1 cellular context compared by ENCODE assay signal in the genomic region with DNA sequence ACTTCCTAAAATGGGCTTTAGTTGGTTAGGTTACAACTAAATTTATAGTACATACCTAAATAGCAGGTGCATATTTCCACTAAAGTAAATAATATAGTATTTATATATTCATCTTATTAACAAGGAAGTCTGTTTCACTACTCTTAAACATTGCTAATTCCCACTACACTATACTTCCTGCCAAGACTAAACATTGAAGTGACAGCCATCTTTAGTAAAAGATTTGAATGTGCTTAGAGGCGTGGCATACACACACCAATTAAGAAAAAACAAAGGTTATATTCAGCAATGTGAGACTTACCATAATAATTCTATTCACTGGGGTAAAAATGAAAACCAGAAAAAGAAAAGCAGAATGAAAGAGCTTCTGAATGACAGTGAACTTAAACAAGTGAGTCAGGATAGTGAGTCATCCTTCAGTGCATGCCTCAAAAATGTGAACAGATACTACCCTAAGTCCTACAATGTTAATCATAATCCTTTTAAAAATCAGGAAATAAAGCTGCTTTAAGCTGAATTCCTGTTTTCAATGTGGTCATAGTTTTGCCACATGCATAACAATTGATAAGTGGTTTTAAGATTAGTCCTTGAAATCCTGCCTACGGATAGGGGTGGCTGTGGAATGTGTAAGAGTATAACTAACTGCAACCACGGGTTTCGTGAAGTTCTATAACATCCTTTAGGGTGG.
TF ChIP-seq lines count a peak whose summit lies in the region.

No MANE protein-coding gene starts in this region.

TF ChIP-seq in SK-N-SH, 30 proteins besides CTCF, POLR2A, EP300 and RAD21 (continued from another document):
- TF ChIP-seq POLR2AphosphoS5 (IDR thresholded peaks at IDR 0.05; ENCODE audit: low read depth, low read length) (peak; percentile 48; the same call in 1 of the 2 replicates), TAF1 (IDR thresholded peaks at IDR 0.05; ENCODE audit: borderline replicate concordance, low read depth, low read length) (no peak), NFIC (IDR thresholded peaks at IDR 0.05; ENCODE audit: borderline replicate concordance) (no peak; the same call in 1 of the 2 replicates), ELF1 (IDR thresholded peaks at IDR 0.05) (no peak; the same call in 1 of the 2 replicates), GATA2 (CRISPR knock-in tag; IDR thresholded peaks at IDR 0.05) (no peak), MEF2A (IDR thresholded peaks at IDR 0.05; ENCODE audit: borderline replicate concordance, low read depth) (no peak), YY1 (IDR thresholded peaks at IDR 0.05; ENCODE audit: low read depth) (no peak), TEAD4 (IDR thresholded peaks at IDR 0.05; ENCODE audit: borderline replicate concordance, insufficient read depth) (peak; percentile 63; the same call in 1 of the 2 replicates), FOXM1 (IDR thresholded peaks at IDR 0.05; ENCODE audit: low read depth) (no peak), TCF12 (IDR thresholded peaks at IDR 0.05) (peak; percentile 83), MXI1 (IDR thresholded peaks at IDR 0.05; ENCODE audit: low read depth, low read length) (no peak)
- TF ChIP-seq, protein P1, sequence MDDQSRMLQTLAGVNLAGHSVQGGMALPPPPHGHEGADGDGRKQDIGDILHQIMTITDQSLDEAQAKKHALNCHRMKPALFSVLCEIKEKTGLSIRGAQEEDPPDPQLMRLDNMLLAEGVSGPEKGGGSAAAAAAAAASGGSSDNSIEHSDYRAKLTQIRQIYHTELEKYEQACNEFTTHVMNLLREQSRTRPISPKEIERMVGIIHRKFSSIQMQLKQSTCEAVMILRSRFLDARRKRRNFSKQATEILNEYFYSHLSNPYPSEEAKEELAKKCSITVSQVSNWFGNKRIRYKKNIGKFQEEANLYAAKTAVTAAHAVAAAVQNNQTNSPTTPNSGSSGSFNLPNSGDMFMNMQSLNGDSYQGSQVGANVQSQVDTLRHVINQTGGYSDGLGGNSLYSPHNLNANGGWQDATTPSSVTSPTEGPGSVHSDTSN (IDR thresholded peaks at IDR 0.05) = peak; percentile 95
- TF ChIP-seq, protein P2, sequence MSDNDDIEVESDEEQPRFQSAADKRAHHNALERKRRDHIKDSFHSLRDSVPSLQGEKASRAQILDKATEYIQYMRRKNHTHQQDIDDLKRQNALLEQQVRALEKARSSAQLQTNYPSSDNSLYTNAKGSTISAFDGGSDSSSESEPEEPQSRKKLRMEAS (IDR thresholded peaks at IDR 0.05; ENCODE audit: low read depth) = peak; percentile 63
- TF ChIP-seq, protein P3, sequence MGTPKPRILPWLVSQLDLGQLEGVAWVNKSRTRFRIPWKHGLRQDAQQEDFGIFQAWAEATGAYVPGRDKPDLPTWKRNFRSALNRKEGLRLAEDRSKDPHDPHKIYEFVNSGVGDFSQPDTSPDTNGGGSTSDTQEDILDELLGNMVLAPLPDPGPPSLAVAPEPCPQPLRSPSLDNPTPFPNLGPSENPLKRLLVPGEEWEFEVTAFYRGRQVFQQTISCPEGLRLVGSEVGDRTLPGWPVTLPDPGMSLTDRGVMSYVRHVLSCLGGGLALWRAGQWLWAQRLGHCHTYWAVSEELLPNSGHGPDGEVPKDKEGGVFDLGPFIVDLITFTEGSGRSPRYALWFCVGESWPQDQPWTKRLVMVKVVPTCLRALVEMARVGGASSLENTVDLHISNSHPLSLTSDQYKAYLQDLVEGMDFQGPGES (IDR thresholded peaks at IDR 0.05; ENCODE audit: low read depth, low read length) = no peak
- TF ChIP-seq, protein P4, sequence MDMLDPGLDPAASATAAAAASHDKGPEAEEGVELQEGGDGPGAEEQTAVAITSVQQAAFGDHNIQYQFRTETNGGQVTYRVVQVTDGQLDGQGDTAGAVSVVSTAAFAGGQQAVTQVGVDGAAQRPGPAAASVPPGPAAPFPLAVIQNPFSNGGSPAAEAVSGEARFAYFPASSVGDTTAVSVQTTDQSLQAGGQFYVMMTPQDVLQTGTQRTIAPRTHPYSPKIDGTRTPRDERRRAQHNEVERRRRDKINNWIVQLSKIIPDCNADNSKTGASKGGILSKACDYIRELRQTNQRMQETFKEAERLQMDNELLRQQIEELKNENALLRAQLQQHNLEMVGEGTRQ (IDR thresholded peaks at IDR 0.05; ENCODE audit: borderline replicate concordance, low read depth, low read length) = no peak
- TF ChIP-seq, protein P5, sequence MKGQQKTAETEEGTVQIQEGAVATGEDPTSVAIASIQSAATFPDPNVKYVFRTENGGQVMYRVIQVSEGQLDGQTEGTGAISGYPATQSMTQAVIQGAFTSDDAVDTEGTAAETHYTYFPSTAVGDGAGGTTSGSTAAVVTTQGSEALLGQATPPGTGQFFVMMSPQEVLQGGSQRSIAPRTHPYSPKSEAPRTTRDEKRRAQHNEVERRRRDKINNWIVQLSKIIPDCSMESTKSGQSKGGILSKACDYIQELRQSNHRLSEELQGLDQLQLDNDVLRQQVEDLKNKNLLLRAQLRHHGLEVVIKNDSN (IDR thresholded peaks at IDR 0.05; ENCODE audit: borderline replicate concordance, low read depth) = no peak
